In the genomic region with DNA sequence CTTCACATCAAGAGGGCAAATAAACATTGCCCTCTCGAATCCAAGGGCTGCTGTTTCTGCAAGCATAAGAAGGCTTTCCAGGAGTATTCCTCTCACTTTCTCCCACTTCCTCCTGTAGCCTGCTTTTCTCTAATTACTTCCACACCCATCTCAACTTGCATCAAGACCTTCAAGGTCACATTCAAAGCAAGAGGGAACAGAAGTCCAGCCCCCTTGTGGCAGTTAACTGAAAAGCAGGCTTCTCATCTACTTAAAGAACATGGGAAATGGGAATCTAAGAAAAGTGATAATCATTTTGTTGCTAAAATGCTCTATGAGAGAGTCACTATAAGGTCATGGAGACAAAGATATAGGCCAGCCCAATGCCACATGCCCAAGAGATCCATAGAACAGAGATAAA, we compare ENCODE assay signal across 12 cellular contexts.
DNase-seq lines count a peak whose midpoint lies in the region; ATAC-seq, FAIRE-seq and TF ChIP-seq lines count a peak whose summit lies in the region.
"Had no signal": no experiment of that assay in that cellular context is flagged by ENCODE, and none has a peak within 500 bp of the region (broad histone marks: within the 10 kb centered on the region; RNA-seq: fewer than 3 reads in every experiment).

No MANE protein-coding gene starts in this region.

- no peak for FAIRE-seq in A549 (lab: Jason Lieb, UNC)

- no peaks in the 10 kb centered on the region for H3K9me3 Mint-ChIP-seq in endodermal cell
- H3K9me3 Mint-ChIP-seq in T-helper 2 cell treated with Interferon-gamma antibody and Interleukin-4, amounts not matched to agents 5 μg/mL and 100 μg/mL, for 36 hours = no peaks in the 10 kb centered on the region

- H3K27ac Mint-ChIP-seq in endodermal cell = no peak overlapping the region
- no peak overlapping the region for H3K27ac Mint-ChIP-seq in T-helper 2 cell treated with Interferon-gamma antibody and Interleukin-4, amounts not matched to agents 5 μg/mL and 100 μg/mL, for 36 hours

- no peaks in the 10 kb centered on the region for H3K36me3 ChIP-seq in endodermal cell (ENCODE audit: control insufficient read depth, insufficient read depth, low read length)
- H3K36me3 ChIP-seq: spleen, upper lobe of left lung had no signal

- H3K9me3 ChIP-seq in A549 = no peaks in the 10 kb centered on the region
- H3K9me3 ChIP-seq in endodermal cell (ENCODE audit: control insufficient read depth, low read length) = no peaks in the 10 kb centered on the region
- H3K9me3 ChIP-seq: spleen, upper lobe of left lung had no signal

- peak; percentile 25; the same call in 1 of the 3 replicates for TF ChIP-seq CTCF in A549 (IDR thresholded peaks at IDR 0.05)
- peak; percentile 77 for TF ChIP-seq CTCF in endodermal cell (conservative IDR thresholded peaks at IDR 0.05)
- no peak for TF ChIP-seq CTCF in lower leg skin (IDR thresholded peaks at IDR 0.05)

- H3K27ac ChIP-seq in A549 (no peak overlapping the region), endodermal cell (ENCODE audit: low read depth, low read length) (no peak overlapping the region)
- H3K27ac ChIP-seq: spleen, upper lobe of left lung had no signal

- H3K4me3 Mint-ChIP-seq in endodermal cell = no peak overlapping the region
- H3K4me3 Mint-ChIP-seq in T-helper 2 cell treated with Interferon-gamma antibody and Interleukin-4, amounts not matched to agents 5 μg/mL and 100 μg/mL, for 36 hours = no peak overlapping the region

- no peak overlapping the region for H3K9ac ChIP-seq in endodermal cell (ENCODE audit: extremely low read depth, low read length, poor library complexity, severe bottlenecking)

- no peaks in the 10 kb centered on the region for H3K36me3 Mint-ChIP-seq in endodermal cell (ENCODE audit: low read depth)
- H3K36me3 Mint-ChIP-seq in T-helper 2 cell treated with Interferon-gamma antibody and Interleukin-4, amounts not matched to agents 5 μg/mL and 100 μg/mL, for 36 hours (ENCODE audit: low read depth) = no peaks in the 10 kb centered on the region

- no peaks in the 10 kb centered on the region for H3K27me3 Mint-ChIP-seq in endodermal cell (ENCODE audit: insufficient read depth)
- no peaks in the 10 kb centered on the region for H3K27me3 Mint-ChIP-seq in T-helper 2 cell treated with Interferon-gamma antibody and Interleukin-4, amounts not matched to agents 5 μg/mL and 100 μg/mL, for 36 hours (ENCODE audit: low read depth)

- H3K4me2 ChIP-seq in A549 = no peak overlapping the region

- H3K4me3 ChIP-seq in A549 (no peak overlapping the region), endodermal cell (ENCODE audit: low read length) (no peak overlapping the region), lower leg skin (ENCODE audit: low read depth, poor library complexity, severe bottlenecking) (no peak overlapping the region)
- H3K4me3 ChIP-seq: spleen, upper lobe of left lung had no signal

- 40% methylated on average over 1 of the region's 1 CpG for WGBS in A549 (ENCODE audit: missing lambda C conversion rate)
- WGBS in endodermal cell (ENCODE audit: insufficient coverage in 1 of 2, insufficient read length in 1 of 2), 2 experiments = 83 to 84% methylated on average over 1 of the region's 1 CpG
- WGBS in lower leg skin, 2 donors = 62 to 77% methylated on average over 1 of the region's 1 CpG

- intact Hi-C loops in lower leg skin (cut with DNase I; ENCODE audit: low total_unique reads) = no loop called here

- TF ChIP-seq RAD21 in A549 (conservative IDR thresholded peaks at IDR 0.05 in 1 of 2, IDR thresholded peaks at IDR 0.05 in 1 of 2) = 0 out of 5 replicates have a peak, but pooled peaks of 1 of the 2 experiments have one; percentile 3

- peaks cover 5% of the 10 kb centered on the region for H3K4me1 Mint-ChIP-seq in endodermal cell
- no peaks in the 10 kb centered on the region for H3K4me1 Mint-ChIP-seq in T-helper 2 cell treated with Interferon-gamma antibody and Interleukin-4, amounts not matched to agents 5 μg/mL and 100 μg/mL, for 36 hours (ENCODE audit: low read depth)

- TF ChIP-seq POLR2A in A549 (IDR thresholded peaks at IDR 0.05; ENCODE audit: low read length) = no peak
- no peak for TF ChIP-seq POLR2A in lower leg skin (IDR thresholded peaks at IDR 0.05)

- DNase-seq in A549 (ENCODE audit: low read depth in 1 of 2, low spot score in 1 of 2) (peak in 1 of 2 experiments; percentile 36), NAMALWA (ENCODE audit: low spot score) (peak; percentile 58), endodermal cell (peak; percentile 70), lower leg skin (ENCODE audit: low spot score in 2 of 2) (no peak), anterior cingulate cortex (lab: John Stamatoyannopoulos, UW) (no peak)
- DNase-seq in T-helper 2 cell treated with Interferon-gamma antibody and Interleukin-4, amounts not matched to agents 5 μg/mL and 100 μg/mL, for 36 hours (ENCODE audit: low spot score) = no peak
- DNase-seq: hippocampal formation, spleen, upper lobe of left lung had no signal

- TF ChIP-seq EP300 in A549 (IDR thresholded peaks at IDR 0.05) = no peak

- ATAC-seq in A549 (peak in 1 of 2 experiments; percentile 54; a peak in 2 of 6 replicates), GM18867 (IDR thresholded peaks at IDR 0.05; ENCODE audit: unreplicated experiment) (peak; percentile 74), HG03097 (IDR thresholded peaks at IDR 0.05; ENCODE audit: low FRiP score, unreplicated experiment) (no peak)
- ATAC-seq: Right ventricle myocardium inferior had no signal

- CTCF ChIA-PET in A549 (lab: Yijun Ruan, JAX) = interaction anchor here (0.6 to 1.2 kb wide), 3 partner anchors 9 to 416 kb away, joined by 3 read pairs; no protein-coding TSS in a partner anchor

- POLR2A ChIA-PET in A549 (lab: Yijun Ruan, JAX) = no interaction called here

- no peaks in the 10 kb centered on the region for H3K27me3 ChIP-seq in endodermal cell (ENCODE audit: control insufficient read depth, insufficient read depth, low read length, poor library complexity, severe bottlenecking)
- H3K27me3 ChIP-seq: spleen, upper lobe of left lung had no signal

- H3K4me1 ChIP-seq in A549 = no peaks in the 10 kb centered on the region
- no peaks in the 10 kb centered on the region for H3K4me1 ChIP-seq in endodermal cell (ENCODE audit: control insufficient read depth, insufficient read depth, low read length)
- H3K4me1 ChIP-seq: spleen, upper lobe of left lung had no signal

TF ChIP-seq in A549, 52 proteins besides CTCF, POLR2A, EP300 and RAD21:
- TF ChIP-seq MAZ (IDR thresholded peaks at IDR 0.05; ENCODE audit: borderline replicate concordance, low read depth, low read length) = no peak
- TF ChIP-seq, protein P1, sequence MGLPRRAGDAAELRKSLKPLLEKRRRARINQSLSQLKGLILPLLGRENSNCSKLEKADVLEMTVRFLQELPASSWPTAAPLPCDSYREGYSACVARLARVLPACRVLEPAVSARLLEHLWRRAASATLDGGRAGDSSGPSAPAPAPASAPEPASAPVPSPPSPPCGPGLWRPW (IDR thresholded peaks at IDR 0.05) = no peak
- TF ChIP-seq CBX8 (IDR thresholded peaks at IDR 0.05) = no peak
- TF ChIP-seq MAFK (IDR thresholded peaks at IDR 0.05; ENCODE audit: partially characterized antibody) = no peak
- TF ChIP-seq TFCP2L1 (CRISPR knock-in tag; IDR thresholded peaks at IDR 0.05) = no peak
- TF ChIP-seq KDM1A (IDR thresholded peaks at IDR 0.05; ENCODE audit: low read depth) = no peak
- TF ChIP-seq JUN (IDR thresholded peaks at IDR 0.05) = no peak
- TF ChIP-seq ZSCAN20 (CRISPR knock-in tag; IDR thresholded peaks at IDR 0.05) = no peak
- TF ChIP-seq, protein P2, sequence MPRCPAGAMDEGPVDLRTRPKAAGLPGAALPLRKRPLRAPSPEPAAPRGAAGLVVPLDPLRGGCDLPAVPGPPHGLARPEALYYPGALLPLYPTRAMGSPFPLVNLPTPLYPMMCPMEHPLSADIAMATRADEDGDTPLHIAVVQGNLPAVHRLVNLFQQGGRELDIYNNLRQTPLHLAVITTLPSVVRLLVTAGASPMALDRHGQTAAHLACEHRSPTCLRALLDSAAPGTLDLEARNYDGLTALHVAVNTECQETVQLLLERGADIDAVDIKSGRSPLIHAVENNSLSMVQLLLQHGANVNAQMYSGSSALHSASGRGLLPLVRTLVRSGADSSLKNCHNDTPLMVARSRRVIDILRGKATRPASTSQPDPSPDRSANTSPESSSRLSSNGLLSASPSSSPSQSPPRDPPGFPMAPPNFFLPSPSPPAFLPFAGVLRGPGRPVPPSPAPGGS (IDR thresholded peaks at IDR 0.05) = no peak
- no peak for TF ChIP-seq ZC3H11A (IDR thresholded peaks at IDR 0.05)
- no peak for TF ChIP-seq NFE2L2 (conservative IDR thresholded peaks at IDR 0.05; ENCODE audit: low read length)
- TF ChIP-seq EHMT2 (IDR thresholded peaks at IDR 0.05; ENCODE audit: low read depth) = no peak
- TF ChIP-seq POLR2AphosphoS2 (conservative IDR thresholded peaks at IDR 0.05; ENCODE audit: low read length) = no peak
- no peak for TF ChIP-seq BHLHE40 (IDR thresholded peaks at IDR 0.05; ENCODE audit: low read depth, low read length)

Comparison
In these comparisons a context has a peak if more than half of its experiments do, and no peak if none do; other contexts are left out.
1. DNase-seq: peak in NAMALWA (single experiment) and endodermal cell (single experiment); none in lower leg skin (0 of 2), anterior cingulate cortex (0 of 58) and T-helper 2 cell treated with Interferon-gamma antibody and Interleukin-4, amounts not matched to agents 5 μg/mL and 100 μg/mL, for 36 hours (single experiment).
2. CTCF ChIP-seq: peak in A549 (single experiment) and endodermal cell (single experiment); none in lower leg skin (0 of 3).